ENCODE assay signal across 1 cellular context in the genomic region with DNA sequence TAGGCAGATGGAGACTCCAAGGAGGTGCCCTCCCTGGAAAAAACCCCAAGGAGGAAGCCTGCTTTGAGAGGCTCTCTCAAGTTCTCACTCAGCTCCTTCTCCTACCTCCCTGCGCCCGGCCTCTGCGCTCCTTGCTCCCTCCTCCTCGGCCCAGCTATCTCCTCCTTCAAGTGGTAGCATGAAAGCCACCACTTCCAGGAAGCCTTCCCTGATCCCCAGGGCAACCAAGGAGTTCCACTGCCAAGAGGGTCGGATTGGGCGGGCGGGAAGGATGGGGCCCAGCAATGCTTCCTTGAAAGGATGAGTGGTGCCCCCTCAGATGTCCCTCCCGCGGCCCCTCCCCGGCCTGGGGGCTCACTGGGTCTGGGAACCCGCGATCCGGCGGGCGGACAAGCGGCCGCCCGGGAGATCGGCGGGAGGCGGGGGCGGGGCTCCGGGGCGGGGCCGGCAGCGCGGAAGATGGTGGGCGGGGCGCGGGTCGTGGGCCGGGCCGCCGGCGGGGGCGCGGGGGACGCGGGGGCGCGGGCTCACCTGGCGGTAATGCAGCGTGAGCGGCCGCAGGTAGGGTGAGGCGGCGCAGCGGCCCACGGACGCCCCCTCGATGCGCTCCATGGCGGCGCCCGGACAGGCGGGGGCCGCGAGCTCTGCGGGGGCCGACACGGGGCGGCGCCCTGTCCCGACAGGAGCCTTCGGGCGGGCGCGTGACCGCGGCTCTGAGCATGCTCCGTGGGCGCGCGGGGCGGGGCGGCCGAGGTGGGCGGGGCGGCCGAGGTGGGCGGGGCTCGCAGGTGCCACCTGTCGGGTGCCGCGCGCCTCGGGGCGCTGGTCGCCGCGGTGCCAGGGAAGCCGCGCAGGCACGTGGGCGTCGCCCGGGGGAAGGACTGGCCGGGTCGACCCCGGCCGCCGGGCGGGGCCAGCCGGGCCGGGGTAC.
TF ChIP-seq lines count a peak whose summit lies in the region.

TSS of gene NUDT14 (minus strand) at position 715 of the 931 bp plus-strand sequence. CDS start at position 612, 103 bp downstream.

TF ChIP-seq in HEK293, 187 proteins besides CTCF, POLR2A, EP300 and RAD21 (continued from another document and continues in another):
- TF ChIP-seq, protein P1, sequence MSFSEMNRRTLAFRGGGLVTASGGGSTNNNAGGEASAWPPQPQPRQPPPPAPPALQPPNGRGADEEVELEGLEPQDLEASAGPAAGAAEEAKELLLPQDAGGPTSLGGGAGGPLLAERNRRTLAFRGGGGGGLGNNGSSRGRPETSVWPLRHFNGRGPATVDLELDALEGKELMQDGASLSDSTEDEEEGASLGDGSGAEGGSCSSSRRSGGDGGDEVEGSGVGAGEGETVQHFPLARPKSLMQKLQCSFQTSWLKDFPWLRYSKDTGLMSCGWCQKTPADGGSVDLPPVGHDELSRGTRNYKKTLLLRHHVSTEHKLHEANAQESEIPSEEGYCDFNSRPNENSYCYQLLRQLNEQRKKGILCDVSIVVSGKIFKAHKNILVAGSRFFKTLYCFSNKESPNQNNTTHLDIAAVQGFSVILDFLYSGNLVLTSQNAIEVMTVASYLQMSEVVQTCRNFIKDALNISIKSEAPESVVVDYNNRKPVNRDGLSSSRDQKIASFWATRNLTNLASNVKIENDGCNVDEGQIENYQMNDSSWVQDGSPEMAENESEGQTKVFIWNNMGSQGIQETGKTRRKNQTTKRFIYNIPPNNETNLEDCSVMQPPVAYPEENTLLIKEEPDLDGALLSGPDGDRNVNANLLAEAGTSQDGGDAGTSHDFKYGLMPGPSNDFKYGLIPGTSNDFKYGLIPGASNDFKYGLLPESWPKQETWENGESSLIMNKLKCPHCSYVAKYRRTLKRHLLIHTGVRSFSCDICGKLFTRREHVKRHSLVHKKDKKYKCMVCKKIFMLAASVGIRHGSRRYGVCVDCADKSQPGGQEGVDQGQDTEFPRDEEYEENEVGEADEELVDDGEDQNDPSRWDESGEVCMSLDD (tag by site-specific recombination; IDR thresholded peaks at IDR 0.05): no peak; the same call in 1 of the 2 replicates
- no peak for TF ChIP-seq ZNF37A (tag by site-specific recombination; IDR thresholded peaks at IDR 0.05)
- TF ChIP-seq ZNF521 (tag by site-specific recombination; IDR thresholded peaks at IDR 0.05): no peak
- TF ChIP-seq ZNF223 (tag by site-specific recombination; IDR thresholded peaks at IDR 0.05): no peak
- TF ChIP-seq ZNF292 (tag by site-specific recombination; IDR thresholded peaks at IDR 0.05; ENCODE audit: borderline replicate concordance, low read depth): no peak
- TF ChIP-seq GLIS1 (tag by site-specific recombination; IDR thresholded peaks at IDR 0.05): peak; percentile 77
- TF ChIP-seq ZNF658 (tag by site-specific recombination; IDR thresholded peaks at IDR 0.05): no peak
- TF ChIP-seq, protein P2, sequence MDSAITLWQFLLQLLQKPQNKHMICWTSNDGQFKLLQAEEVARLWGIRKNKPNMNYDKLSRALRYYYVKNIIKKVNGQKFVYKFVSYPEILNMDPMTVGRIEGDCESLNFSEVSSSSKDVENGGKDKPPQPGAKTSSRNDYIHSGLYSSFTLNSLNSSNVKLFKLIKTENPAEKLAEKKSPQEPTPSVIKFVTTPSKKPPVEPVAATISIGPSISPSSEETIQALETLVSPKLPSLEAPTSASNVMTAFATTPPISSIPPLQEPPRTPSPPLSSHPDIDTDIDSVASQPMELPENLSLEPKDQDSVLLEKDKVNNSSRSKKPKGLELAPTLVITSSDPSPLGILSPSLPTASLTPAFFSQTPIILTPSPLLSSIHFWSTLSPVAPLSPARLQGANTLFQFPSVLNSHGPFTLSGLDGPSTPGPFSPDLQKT (IDR thresholded peaks at IDR 0.05; ENCODE audit: borderline replicate concordance, low read depth, low read length): no peak
- TF ChIP-seq ZNF416 (tag by site-specific recombination; IDR thresholded peaks at IDR 0.05): no peak
- TF ChIP-seq, protein P3, sequence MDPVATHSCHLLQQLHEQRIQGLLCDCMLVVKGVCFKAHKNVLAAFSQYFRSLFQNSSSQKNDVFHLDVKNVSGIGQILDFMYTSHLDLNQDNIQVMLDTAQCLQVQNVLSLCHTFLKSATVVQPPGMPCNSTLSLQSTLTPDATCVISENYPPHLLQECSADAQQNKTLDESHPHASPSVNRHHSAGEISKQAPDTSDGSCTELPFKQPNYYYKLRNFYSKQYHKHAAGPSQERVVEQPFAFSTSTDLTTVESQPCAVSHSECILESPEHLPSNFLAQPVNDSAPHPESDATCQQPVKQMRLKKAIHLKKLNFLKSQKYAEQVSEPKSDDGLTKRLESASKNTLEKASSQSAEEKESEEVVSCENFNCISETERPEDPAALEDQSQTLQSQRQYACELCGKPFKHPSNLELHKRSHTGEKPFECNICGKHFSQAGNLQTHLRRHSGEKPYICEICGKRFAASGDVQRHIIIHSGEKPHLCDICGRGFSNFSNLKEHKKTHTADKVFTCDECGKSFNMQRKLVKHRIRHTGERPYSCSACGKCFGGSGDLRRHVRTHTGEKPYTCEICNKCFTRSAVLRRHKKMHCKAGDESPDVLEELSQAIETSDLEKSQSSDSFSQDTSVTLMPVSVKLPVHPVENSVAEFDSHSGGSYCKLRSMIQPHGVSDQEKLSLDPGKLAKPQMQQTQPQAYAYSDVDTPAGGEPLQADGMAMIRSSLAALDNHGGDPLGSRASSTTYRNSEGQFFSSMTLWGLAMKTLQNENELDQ (tag by site-specific recombination; IDR thresholded peaks at IDR 0.05; ENCODE audit: low read depth): no peak
- TF ChIP-seq GFI1B (tag by site-specific recombination; IDR thresholded peaks at IDR 0.05): no peak
- TF ChIP-seq, protein P4, sequence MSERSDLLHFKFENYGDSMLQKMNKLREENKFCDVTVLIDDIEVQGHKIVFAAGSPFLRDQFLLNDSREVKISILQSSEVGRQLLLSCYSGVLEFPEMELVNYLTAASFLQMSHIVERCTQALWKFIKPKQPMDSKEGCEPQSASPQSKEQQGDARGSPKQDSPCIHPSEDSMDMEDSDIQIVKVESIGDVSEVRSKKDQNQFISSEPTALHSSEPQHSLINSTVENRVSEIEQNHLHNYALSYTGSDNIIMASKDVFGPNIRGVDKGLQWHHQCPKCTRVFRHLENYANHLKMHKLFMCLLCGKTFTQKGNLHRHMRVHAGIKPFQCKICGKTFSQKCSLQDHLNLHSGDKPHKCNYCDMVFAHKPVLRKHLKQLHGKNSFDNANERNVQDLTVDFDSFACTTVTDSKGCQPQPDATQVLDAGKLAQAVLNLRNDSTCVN (tag by site-specific recombination; optimal IDR thresholded peaks at IDR 0.05): peak; percentile 12
- TF ChIP-seq ZNF677 (tag by site-specific recombination; IDR thresholded peaks at IDR 0.05): no peak
- TF ChIP-seq ZNF362 (tag by site-specific recombination; IDR thresholded peaks at IDR 0.05): no peak
- TF ChIP-seq, protein P5, sequence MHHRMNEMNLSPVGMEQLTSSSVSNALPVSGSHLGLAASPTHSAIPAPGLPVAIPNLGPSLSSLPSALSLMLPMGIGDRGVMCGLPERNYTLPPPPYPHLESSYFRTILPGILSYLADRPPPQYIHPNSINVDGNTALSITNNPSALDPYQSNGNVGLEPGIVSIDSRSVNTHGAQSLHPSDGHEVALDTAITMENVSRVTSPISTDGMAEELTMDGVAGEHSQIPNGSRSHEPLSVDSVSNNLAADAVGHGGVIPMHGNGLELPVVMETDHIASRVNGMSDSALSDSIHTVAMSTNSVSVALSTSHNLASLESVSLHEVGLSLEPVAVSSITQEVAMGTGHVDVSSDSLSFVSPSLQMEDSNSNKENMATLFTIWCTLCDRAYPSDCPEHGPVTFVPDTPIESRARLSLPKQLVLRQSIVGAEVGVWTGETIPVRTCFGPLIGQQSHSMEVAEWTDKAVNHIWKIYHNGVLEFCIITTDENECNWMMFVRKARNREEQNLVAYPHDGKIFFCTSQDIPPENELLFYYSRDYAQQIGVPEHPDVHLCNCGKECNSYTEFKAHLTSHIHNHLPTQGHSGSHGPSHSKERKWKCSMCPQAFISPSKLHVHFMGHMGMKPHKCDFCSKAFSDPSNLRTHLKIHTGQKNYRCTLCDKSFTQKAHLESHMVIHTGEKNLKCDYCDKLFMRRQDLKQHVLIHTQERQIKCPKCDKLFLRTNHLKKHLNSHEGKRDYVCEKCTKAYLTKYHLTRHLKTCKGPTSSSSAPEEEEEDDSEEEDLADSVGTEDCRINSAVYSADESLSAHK (tag by site-specific recombination; IDR thresholded peaks at IDR 0.05): 0 out of 2 replicates have a peak, but pooled peaks have one; percentile 16
- TF ChIP-seq BCL11B (tag by site-specific recombination; IDR thresholded peaks at IDR 0.05; ENCODE audit: low read depth): no peak
- TF ChIP-seq ZNF791 (tag by site-specific recombination; IDR thresholded peaks at IDR 0.05): no peak
- TF ChIP-seq, protein P6, sequence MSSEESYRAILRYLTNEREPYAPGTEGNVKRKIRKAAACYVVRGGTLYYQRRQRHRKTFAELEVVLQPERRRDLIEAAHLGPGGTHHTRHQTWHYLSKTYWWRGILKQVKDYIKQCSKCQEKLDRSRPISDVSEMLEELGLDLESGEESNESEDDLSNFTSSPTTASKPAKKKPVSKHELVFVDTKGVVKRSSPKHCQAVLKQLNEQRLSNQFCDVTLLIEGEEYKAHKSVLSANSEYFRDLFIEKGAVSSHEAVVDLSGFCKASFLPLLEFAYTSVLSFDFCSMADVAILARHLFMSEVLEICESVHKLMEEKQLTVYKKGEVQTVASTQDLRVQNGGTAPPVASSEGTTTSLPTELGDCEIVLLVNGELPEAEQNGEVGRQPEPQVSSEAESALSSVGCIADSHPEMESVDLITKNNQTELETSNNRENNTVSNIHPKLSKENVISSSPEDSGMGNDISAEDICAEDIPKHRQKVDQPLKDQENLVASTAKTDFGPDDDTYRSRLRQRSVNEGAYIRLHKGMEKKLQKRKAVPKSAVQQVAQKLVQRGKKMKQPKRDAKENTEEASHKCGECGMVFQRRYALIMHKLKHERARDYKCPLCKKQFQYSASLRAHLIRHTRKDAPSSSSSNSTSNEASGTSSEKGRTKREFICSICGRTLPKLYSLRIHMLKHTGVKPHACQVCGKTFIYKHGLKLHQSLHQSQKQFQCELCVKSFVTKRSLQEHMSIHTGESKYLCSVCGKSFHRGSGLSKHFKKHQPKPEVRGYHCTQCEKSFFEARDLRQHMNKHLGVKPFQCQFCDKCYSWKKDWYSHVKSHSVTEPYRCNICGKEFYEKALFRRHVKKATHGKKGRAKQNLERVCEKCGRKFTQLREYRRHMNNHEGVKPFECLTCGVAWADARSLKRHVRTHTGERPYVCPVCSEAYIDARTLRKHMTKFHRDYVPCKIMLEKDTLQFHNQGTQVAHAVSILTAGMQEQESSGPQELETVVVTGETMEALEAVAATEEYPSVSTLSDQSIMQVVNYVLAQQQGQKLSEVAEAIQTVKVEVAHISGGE (tag by site-specific recombination; conservative IDR thresholded peaks at IDR 0.05; ENCODE audit: low read depth): no peak
- TF ChIP-seq ZNF280D (tag by site-specific recombination; IDR thresholded peaks at IDR 0.05): 0 out of 2 replicates have a peak, but pooled peaks have one; percentile 17
- peak; percentile 72 for TF ChIP-seq PATZ1 (tag by site-specific recombination; IDR thresholded peaks at IDR 0.05)
- TF ChIP-seq ZNF202 (tag by site-specific recombination; IDR thresholded peaks at IDR 0.05; ENCODE audit: borderline replicate concordance): no peak
- TF ChIP-seq GLIS2 (tag by site-specific recombination; IDR thresholded peaks at IDR 0.05): peak; percentile 60; the same call in 1 of the 2 replicates
- no peak for TF ChIP-seq ZIC2 (tag by site-specific recombination; IDR thresholded peaks at IDR 0.05)
